17 cellular contexts compared by ENCODE assay signal in the genomic region with DNA sequence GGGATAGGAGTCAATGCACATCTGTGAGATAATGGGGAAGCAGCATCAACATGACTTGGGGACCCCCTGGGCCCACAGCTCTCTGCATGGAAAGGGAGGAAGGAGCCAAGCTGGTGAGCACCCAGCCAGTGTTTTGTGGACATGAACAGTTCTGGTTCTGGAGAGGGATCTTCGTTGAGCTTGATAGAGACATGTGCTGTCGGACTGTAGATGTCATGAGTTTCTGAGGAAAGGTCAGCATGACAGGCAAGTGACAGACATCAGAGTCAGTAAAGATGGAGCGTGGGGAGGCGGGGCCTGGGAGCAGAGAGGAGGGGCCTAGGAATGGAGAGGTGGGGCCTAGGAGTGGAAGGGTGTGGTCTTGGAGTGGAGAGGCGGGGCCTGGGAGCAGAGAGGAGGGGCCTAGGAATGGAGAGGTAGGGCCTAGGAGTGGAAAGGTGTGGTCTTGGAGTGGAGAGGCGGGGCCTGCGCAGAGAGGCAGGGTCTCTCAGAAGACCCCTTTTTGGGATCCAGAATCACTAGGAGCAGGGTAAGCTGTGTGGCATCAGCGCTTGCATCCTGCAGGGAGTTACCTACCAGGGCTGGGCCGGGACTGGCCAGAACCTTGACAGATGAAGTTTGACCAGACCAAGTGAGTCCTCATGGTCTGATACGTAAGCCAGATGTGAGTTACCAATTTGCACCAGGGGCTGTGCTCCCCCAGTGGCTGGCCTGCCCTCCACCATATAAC. TPM values are rescaled to one million over a fixed set of nuclear protein-coding genes. Genes with fewer than 3 reads are reported as not detected.
DNase-seq lines count a peak whose midpoint lies in the region; TF ChIP-seq lines count a peak whose summit lies in the region.
"Had no signal": no experiment of that assay in that cellular context is flagged by ENCODE, and none has a peak within 500 bp of the region (broad histone marks: within the 10 kb centered on the region; RNA-seq: fewer than 3 reads in every experiment).

No MANE protein-coding gene starts in this region.

- H3K4me2 ChIP-seq in SK-N-SH: no peak overlapping the region

- no peak for TF ChIP-seq POLR2A in esophagus squamous epithelium (IDR thresholded peaks at IDR 0.05)

- H3K4me1 ChIP-seq in SK-N-SH (ENCODE audit: control insufficient read depth in 1 of 2, insufficient read depth in 2 of 2, low read depth in 1 of 2, low read length in 1 of 2) (no peaks in the 10 kb centered on the region), esophagus squamous epithelium (no peaks in the 10 kb centered on the region)
- H3K4me1 ChIP-seq: ascending aorta, heart right ventricle had no signal

- H3K27me3 ChIP-seq in SK-N-SH (ENCODE audit: insufficient read depth) (no peaks in the 10 kb centered on the region), esophagus squamous epithelium (no peaks in the 10 kb centered on the region)
- H3K27me3 ChIP-seq: ascending aorta, heart right ventricle, ovary had no signal

- no peak for TF ChIP-seq CTCF in SK-N-SH (IDR thresholded peaks at IDR 0.05)
- TF ChIP-seq CTCF in esophagus squamous epithelium (IDR thresholded peaks at IDR 0.05): no peak

- no peak overlapping the region for H2AFZ ChIP-seq in SK-N-SH (ENCODE audit: low read depth)

- POLR2A ChIA-PET in SK-N-SH (lab: Yijun Ruan, JAX): no interaction called here

- DNase-seq in AG08395 (ENCODE audit: low spot score) (peak; percentile 8), ELF-1 (ENCODE audit: low read depth, low spot score) (peak; percentile 30), SK-N-SH (peak; percentile 78), iPS-NIHi7 (ENCODE audit: extremely low spot score) (peak; percentile 66), esophagus squamous epithelium (lab: John Stamatoyannopoulos, UW) (no peak), D341Med (ENCODE audit: low spot score) (no peak), activated gamma-delta T cell treated with Interleukin-2 at 50 U/mL for 16 hours (no peak)
- DNase-seq: activated CD4-positive, alpha-beta T cell treated with anti-CD3 and anti-CD28 coated beads for 4 hours; EL; heart right ventricle; NCI-H187; NCI-H82; ovary; T-helper 17 cell had no signal

- TF ChIP-seq EP300 in SK-N-SH (IDR thresholded peaks at IDR 0.05; ENCODE audit: borderline replicate concordance in 1 of 2, low read depth in 1 of 2, low read length in 1 of 2): no peak

- H3K36me3 ChIP-seq in SK-N-SH (replicated peaks in 1 of 2; ENCODE audit: control insufficient read depth in 1 of 2, insufficient read depth in 2 of 2, low read length in 1 of 2): peaks cover 18 to 92% of the 10 kb centered on the region in 2 experiments
- peaks cover 21 to 99% (median 27%) of the 10 kb centered on the region in 3 donors for H3K36me3 ChIP-seq in esophagus squamous epithelium
- H3K36me3 ChIP-seq: ovary had no signal

- H3K9ac ChIP-seq in SK-N-SH: no peak overlapping the region

- no peaks in the 10 kb centered on the region for H3K79me2 ChIP-seq in SK-N-SH (ENCODE audit: insufficient read depth)

- H3F3A ChIP-seq in SK-N-SH (replicated peaks; ENCODE audit: insufficient read depth): no peaks in the 10 kb centered on the region

- H3K4me3 ChIP-seq in SK-N-SH (ENCODE audit: low read depth in 2 of 2, low read length in 1 of 2) (no peak overlapping the region), esophagus squamous epithelium (no peak overlapping the region)
- H3K4me3 ChIP-seq: ascending aorta, heart right ventricle, ovary had no signal

- CTCF ChIA-PET in SK-N-SH (lab: Yijun Ruan, JAX): no interaction called here

- 95% methylated on average over 9 of the region's 10 CpGs for WGBS in SK-N-SH (ENCODE audit: low lambda C conversion rate)
- WGBS in esophagus squamous epithelium, 2 donors: 94% methylated on average over 8 to 10 of the region's 10 CpGs

- intact Hi-C loops in esophagus squamous epithelium (cut with DNase I): no loop called here

- no peak for TF ChIP-seq RAD21 in SK-N-SH (IDR thresholded peaks at IDR 0.05; ENCODE audit: low read length)

- no peaks in the 10 kb centered on the region for H3K9me2 ChIP-seq in SK-N-SH

- no peak overlapping the region for H3K27ac ChIP-seq in SK-N-SH (ENCODE audit: low read depth in 2 of 2, low read length in 1 of 2)
- no peak overlapping the region for H3K27ac ChIP-seq in esophagus squamous epithelium
- H3K27ac ChIP-seq: ascending aorta, C4-2B, heart right ventricle, ovary had no signal

- H3K9me3 ChIP-seq in SK-N-SH (no peaks in the 10 kb centered on the region), esophagus squamous epithelium (no peaks in the 10 kb centered on the region)
- H3K9me3 ChIP-seq: ascending aorta, heart right ventricle, ovary had no signal

- H4K20me1 ChIP-seq in SK-N-SH (ENCODE audit: insufficient read depth): no peaks in the 10 kb centered on the region

TF ChIP-seq in SK-N-SH, 30 proteins besides CTCF, POLR2A, EP300 and RAD21:
- TF ChIP-seq NRF1 (IDR thresholded peaks at IDR 0.05; ENCODE audit: low read depth, low read length): no peak
- TF ChIP-seq POLR2AphosphoS5 (IDR thresholded peaks at IDR 0.05; ENCODE audit: low read depth, low read length): no peak
- TF ChIP-seq, protein P1, sequence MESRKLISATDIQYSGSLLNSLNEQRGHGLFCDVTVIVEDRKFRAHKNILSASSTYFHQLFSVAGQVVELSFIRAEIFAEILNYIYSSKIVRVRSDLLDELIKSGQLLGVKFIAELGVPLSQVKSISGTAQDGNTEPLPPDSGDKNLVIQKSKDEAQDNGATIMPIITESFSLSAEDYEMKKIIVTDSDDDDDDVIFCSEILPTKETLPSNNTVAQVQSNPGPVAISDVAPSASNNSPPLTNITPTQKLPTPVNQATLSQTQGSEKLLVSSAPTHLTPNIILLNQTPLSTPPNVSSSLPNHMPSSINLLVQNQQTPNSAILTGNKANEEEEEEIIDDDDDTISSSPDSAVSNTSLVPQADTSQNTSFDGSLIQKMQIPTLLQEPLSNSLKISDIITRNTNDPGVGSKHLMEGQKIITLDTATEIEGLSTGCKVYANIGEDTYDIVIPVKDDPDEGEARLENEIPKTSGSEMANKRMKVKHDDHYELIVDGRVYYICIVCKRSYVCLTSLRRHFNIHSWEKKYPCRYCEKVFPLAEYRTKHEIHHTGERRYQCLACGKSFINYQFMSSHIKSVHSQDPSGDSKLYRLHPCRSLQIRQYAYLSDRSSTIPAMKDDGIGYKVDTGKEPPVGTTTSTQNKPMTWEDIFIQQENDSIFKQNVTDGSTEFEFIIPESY (IDR thresholded peaks at IDR 0.05; ENCODE audit: borderline replicate concordance, low read depth): no peak
- TF ChIP-seq, protein P2, sequence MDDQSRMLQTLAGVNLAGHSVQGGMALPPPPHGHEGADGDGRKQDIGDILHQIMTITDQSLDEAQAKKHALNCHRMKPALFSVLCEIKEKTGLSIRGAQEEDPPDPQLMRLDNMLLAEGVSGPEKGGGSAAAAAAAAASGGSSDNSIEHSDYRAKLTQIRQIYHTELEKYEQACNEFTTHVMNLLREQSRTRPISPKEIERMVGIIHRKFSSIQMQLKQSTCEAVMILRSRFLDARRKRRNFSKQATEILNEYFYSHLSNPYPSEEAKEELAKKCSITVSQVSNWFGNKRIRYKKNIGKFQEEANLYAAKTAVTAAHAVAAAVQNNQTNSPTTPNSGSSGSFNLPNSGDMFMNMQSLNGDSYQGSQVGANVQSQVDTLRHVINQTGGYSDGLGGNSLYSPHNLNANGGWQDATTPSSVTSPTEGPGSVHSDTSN (IDR thresholded peaks at IDR 0.05): no peak
- TF ChIP-seq RCOR1 (IDR thresholded peaks at IDR 0.05; ENCODE audit: low read length): no peak
- no peak for TF ChIP-seq YY1 (IDR thresholded peaks at IDR 0.05; ENCODE audit: low read depth)
- no peak for TF ChIP-seq FOXJ3 (CRISPR knock-in tag; IDR thresholded peaks at IDR 0.05)
- no peak for TF ChIP-seq NFIC (IDR thresholded peaks at IDR 0.05; ENCODE audit: borderline replicate concordance)
- TF ChIP-seq JUND (IDR thresholded peaks at IDR 0.05): no peak
- TF ChIP-seq, protein P3, sequence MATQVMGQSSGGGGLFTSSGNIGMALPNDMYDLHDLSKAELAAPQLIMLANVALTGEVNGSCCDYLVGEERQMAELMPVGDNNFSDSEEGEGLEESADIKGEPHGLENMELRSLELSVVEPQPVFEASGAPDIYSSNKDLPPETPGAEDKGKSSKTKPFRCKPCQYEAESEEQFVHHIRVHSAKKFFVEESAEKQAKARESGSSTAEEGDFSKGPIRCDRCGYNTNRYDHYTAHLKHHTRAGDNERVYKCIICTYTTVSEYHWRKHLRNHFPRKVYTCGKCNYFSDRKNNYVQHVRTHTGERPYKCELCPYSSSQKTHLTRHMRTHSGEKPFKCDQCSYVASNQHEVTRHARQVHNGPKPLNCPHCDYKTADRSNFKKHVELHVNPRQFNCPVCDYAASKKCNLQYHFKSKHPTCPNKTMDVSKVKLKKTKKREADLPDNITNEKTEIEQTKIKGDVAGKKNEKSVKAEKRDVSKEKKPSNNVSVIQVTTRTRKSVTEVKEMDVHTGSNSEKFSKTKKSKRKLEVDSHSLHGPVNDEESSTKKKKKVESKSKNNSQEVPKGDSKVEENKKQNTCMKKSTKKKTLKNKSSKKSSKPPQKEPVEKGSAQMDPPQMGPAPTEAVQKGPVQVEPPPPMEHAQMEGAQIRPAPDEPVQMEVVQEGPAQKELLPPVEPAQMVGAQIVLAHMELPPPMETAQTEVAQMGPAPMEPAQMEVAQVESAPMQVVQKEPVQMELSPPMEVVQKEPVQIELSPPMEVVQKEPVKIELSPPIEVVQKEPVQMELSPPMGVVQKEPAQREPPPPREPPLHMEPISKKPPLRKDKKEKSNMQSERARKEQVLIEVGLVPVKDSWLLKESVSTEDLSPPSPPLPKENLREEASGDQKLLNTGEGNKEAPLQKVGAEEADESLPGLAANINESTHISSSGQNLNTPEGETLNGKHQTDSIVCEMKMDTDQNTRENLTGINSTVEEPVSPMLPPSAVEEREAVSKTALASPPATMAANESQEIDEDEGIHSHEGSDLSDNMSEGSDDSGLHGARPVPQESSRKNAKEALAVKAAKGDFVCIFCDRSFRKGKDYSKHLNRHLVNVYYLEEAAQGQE (IDR thresholded peaks at IDR 0.05; ENCODE audit: low read depth, low read length): no peak
TF ChIP-seq in SK-N-SH: peak in this region for 0.

RNA-seq across cellular contexts. Expression of a gene that starts 33.7 kb away (rescaled TPM):
- 58.0 and 67.8 TPM in 2 replicates for polyA plus RNA-seq in SK-N-SH (2012; rRNA removed)
- 33.5 and 36.8 TPM in 2 replicates for polyA plus RNA-seq in SK-N-SH (2012; cell fraction: cytosol; rRNA removed)
- polyA plus RNA-seq in SK-N-SH (2012; cell fraction: nucleus; rRNA removed): 216 and 230 TPM in 2 replicates
- total RNA-seq in esophagus squamous epithelium: 10 to 100 TPM; 30.2 to 46.2 (median 34.2) TPM

RNA-seq across cellular contexts. Expression of a gene that starts 33.8 kb away (rescaled TPM):
- 5.7 and 7.6 TPM in 2 replicates for polyA plus RNA-seq in SK-N-SH (2012; rRNA removed)
- polyA plus RNA-seq in SK-N-SH (2012; cell fraction: cytosol; rRNA removed): 9.5 and 9.6 TPM in 2 replicates
- 5.4 and 10.4 TPM in 2 replicates for polyA plus RNA-seq in SK-N-SH (2012; cell fraction: nucleus; rRNA removed)
- total RNA-seq in esophagus squamous epithelium: 10 to 100 TPM in 3 of 4 donors, 1 to 10 TPM in 1; 6.7 to 26.5 (median 15.0) TPM

RNA-seq across cellular contexts. Expression of a gene that starts 43.3 kb away (rescaled TPM):
- not detected in 2 replicates for polyA plus RNA-seq in SK-N-SH (2012; rRNA removed)
- polyA plus RNA-seq in SK-N-SH (2012; cell fraction: cytosol; rRNA removed): not detected in 2 replicates
- not detected in 2 replicates for polyA plus RNA-seq in SK-N-SH (2012; cell fraction: nucleus; rRNA removed)
- total RNA-seq in esophagus squamous epithelium: under 1 TPM in 1 of 4 donors, not detected in 3; 0.19 TPM
- total RNA-seq: activated T-helper 2 cell treated with anti-CD3 and anti-CD28 coated beads, Interferon-gamma antibody, Interleukin-2, Interleukin-4, amounts not matched to agents 10 μg/mL and 5 μg/mL and 100 μg/mL, durations not matched to agents 14 hours and 24 hours and 36 hours; ascending aorta; heart right ventricle; ovary; T-helper 17 cell had no signal
- polyA plus RNA-seq: heart right ventricle, ovary had no signal

Comparison
In these comparisons a context has a peak if more than half of its experiments do, and no peak if none do; other contexts are left out.
1. DNase-seq: peak in AG08395 (single experiment), ELF-1 (single experiment), SK-N-SH (single experiment) and iPS-NIHi7 (single experiment); none in esophagus squamous epithelium (single experiment), D341Med (single experiment) and activated gamma-delta T cell treated with Interleukin-2 at 50 U/mL for 16 hours (single experiment).